ENCODE assay signal across 8 cellular contexts in the genomic region with DNA sequence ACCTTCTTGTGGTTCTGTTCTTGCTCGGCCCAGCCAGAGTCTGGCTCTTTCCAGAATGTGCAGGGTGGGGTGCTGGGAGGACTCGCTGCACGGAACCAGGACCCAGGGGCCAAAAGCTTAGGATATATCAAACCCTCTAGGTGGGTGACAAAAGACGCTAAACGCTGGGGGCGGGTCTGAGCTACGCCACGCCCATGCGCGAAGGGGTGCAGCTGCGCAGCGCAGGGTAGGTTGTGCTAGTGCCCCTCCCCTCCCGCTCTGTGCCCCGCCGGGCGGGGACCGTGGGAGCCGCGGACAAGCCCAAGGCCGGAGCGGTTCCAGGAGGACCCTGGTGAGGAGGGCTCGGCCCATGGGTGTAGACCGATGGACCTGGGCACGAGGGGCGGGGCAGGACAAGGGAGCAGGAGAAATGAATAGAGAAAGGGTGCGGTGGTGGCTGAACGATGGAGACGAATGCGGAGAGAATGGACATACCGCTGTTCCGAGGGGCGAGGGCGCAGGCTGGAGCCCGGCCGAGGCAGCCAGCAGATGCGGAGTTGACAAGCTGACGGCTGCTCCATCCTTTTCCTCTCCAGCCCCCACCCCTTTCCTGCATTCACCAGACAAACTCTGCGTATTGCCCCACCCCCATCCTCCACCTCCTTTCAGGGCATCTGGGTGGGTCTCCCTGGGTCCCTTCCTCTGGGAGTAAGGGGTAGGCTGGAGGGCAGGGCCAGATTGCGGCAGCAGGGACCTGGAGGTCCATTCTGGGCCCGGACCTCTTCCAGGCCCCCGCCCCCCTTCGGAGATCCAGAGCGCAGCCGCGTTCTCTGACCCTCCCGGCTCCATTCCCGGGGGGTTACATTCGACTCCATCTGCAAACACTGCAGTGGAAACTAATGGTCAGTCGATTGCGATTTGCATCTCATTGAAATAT. TPM values are rescaled to one million over a fixed set of nuclear protein-coding genes. Genes with fewer than 3 reads are reported as not detected.
A peak's percentile ranks its signal among the peaks of the same experiment; 100 is the strongest.
DNase-seq lines count a peak whose midpoint lies in the region; ATAC-seq and TF ChIP-seq lines count a peak whose summit lies in the region.

A gene with protein sequence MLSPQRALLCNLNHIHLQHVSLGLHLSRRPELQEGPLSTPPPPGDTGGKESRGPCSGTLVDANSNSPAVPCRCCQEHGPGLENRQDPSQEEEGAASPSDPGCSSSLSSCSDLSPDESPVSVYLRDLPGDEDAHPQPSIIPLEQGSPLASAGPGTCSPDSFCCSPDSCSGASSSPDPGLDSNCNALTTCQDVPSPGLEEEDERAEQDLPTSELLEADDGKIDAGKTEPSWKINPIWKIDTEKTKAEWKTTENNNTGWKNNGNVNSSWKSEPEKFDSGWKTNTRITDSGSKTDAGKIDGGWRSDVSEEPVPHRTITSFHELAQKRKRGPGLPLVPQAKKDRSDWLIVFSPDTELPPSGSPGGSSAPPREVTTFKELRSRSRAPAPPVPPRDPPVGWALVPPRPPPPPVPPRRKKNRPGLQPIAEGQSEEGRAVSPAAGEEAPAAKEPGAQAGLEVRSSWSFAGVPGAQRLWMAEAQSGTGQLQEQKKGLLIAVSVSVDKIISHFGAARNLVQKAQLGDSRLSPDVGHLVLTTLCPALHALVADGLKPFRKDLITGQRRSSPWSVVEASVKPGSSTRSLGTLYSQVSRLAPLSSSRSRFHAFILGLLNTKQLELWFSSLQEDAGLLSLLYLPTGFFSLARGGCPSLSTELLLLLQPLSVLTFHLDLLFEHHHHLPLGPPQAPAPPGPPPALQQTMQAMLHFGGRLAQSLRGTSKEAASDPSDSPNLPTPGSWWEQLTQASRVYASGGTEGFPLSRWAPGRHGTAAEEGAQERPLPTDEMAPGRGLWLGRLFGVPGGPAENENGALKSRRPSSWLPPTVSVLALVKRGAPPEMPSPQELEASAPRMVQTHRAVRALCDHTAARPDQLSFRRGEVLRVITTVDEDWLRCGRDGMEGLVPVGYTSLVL (plus strand): TSS at position 234 of the 916 bp plus-strand sequence. CDS start 880 bp downstream, outside the sequence.

- no peak for TF ChIP-seq CTCF in mesothelial cell of epicardium (IDR thresholded peaks at IDR 0.05; ENCODE audit: unreplicated experiment)

- H3K9me3 ChIP-seq in ES-I3 (ENCODE audit: control insufficient read depth, insufficient read depth, low read length): no peaks in the 10 kb centered on the region

- peaks cover 31% of the 10 kb centered on the region for H3K4me1 Mint-ChIP-seq in mesothelial cell of epicardium

- H3K27ac Mint-ChIP-seq in mesothelial cell of epicardium: peak within 1 kb of the TSS; percentile 9

- H3K36me3 Mint-ChIP-seq in mesothelial cell of epicardium: peaks cover 7% of the 10 kb centered on the region

- H3K9me3 Mint-ChIP-seq in mesothelial cell of epicardium: no peaks in the 10 kb centered on the region

- H3K36me3 ChIP-seq in ES-I3 (ENCODE audit: insufficient read depth, low read length): no peaks in the 10 kb centered on the region; the same call in 1 of the 2 replicates

- ATAC-seq in HG03175 (IDR thresholded peaks at IDR 0.05; ENCODE audit: unreplicated experiment) (no peak), HG03520 (IDR thresholded peaks at IDR 0.05; ENCODE audit: unreplicated experiment) (no peak)

- H3K4me3 Mint-ChIP-seq in mesothelial cell of epicardium: peak within 1 kb of the TSS; percentile 89

- peaks cover 17% of the 10 kb centered on the region; the same call in 1 of the 2 replicates for H3K4me1 ChIP-seq in ES-I3 (ENCODE audit: insufficient read depth, low read length)

- DNase-seq in NCI-H526 treated with DMSO at 0.1 percent for 48 hours (lab: John Stamatoyannopoulos, UW) (peak; percentile 91), epidermal melanocyte (ENCODE audit: insufficient read length, low spot score) (peak; percentile 50), mesothelial cell of epicardium (ENCODE audit: low spot score in 2 of 2, unreplicated experiment in 2 of 2) (no peak)
- DNase-seq in activated T-cell treated with anti-CD3 and anti-CD28 coated beads, Interleukin-2, amount 50 U/mL, for 1 hour: peak; percentile 81
- peak; percentile 44 for DNase-seq in stimulated activated CD8-positive, alpha-beta memory T cell treated with anti-CD3 and anti-CD28 coated beads, Interleukin-15, amount 100 ng/mL, for 24 hours (ENCODE audit: low read depth)

- H3K27me3 Mint-ChIP-seq in mesothelial cell of epicardium (ENCODE audit: low read depth): no peaks in the 10 kb centered on the region

- H3K9ac ChIP-seq in ES-I3 (ENCODE audit: low read depth, low read length): peak within 1 kb of the TSS; percentile 75; the same call in 1 of the 2 replicates

RNA-seq across cellular contexts. Expression of the gene that starts here (rescaled TPM):
- total RNA-seq in mesothelial cell of epicardium: 55.0 to 57.0 TPM (median 55.5 TPM) in 3 replicates

Comparison
In these comparisons a context has a peak if more than half of its experiments do, and no peak if none do; other contexts are left out.
1. DNase-seq: peak in NCI-H526 treated with DMSO at 0.1 percent for 48 hours (single experiment), activated T-cell treated with anti-CD3 and anti-CD28 coated beads, Interleukin-2, amount 50 U/mL, for 1 hour (single experiment), epidermal melanocyte (single experiment) and stimulated activated CD8-positive, alpha-beta memory T cell treated with anti-CD3 and anti-CD28 coated beads, Interleukin-15, amount 100 ng/mL, for 24 hours (single experiment); none in mesothelial cell of epicardium (0 of 2).